Comparison of ENCODE assay signal across 8 cellular contexts in genomic region chr14:103121846-103122577, GRCh38. TPM values are rescaled to one million over a fixed set of nuclear protein-coding genes. Genes with fewer than 3 reads are reported as not detected.
A peak's percentile ranks its signal among the peaks of the same experiment; 100 is the strongest.
DNase-seq lines count a peak whose midpoint lies in the region; ATAC-seq and TF ChIP-seq lines count a peak whose summit lies in the region.

No MANE protein-coding gene starts in this region.

- H3K9me3 Mint-ChIP-seq in progenitor cell of endocrine pancreas (ENCODE audit: low read depth): no peaks in the 10 kb centered on the region

- TF ChIP-seq CTCF in progenitor cell of endocrine pancreas (IDR thresholded peaks at IDR 0.05; ENCODE audit: unreplicated experiment) (no peak), GM13976 (IDR thresholded peaks at IDR 0.05; ENCODE audit: borderline replicate concordance, control extremely low read depth, extremely low read depth, insufficient read depth, missing control alignments) (no peak)

- no peaks in the 10 kb centered on the region for H3K9me3 ChIP-seq in SK-N-MC (ENCODE audit: low read depth, low read length)

- in situ Hi-C loops in Caki2 (cut with HindIII; ENCODE audit: low pct_unique_long_range_greater_than_20kb, low sequenced_read_pairs) (no loop called here), GM13976 (cut with MboI; ENCODE audit: low sequenced_read_pairs, unreplicated experiment) (no loop called here)

- peak overlapping the region; percentile 92 for H3K27ac Mint-ChIP-seq in progenitor cell of endocrine pancreas

- H3K4me1 Mint-ChIP-seq in progenitor cell of endocrine pancreas (ENCODE audit: low read depth): peaks cover 4% of the 10 kb centered on the region

- H3K27me3 Mint-ChIP-seq in progenitor cell of endocrine pancreas: peaks cover 27% of the 10 kb centered on the region

- no peak overlapping the region for H3K27ac ChIP-seq in SK-N-MC

- H3K36me3 Mint-ChIP-seq in progenitor cell of endocrine pancreas (ENCODE audit: insufficient read depth): no peaks in the 10 kb centered on the region

- ATAC-seq in GM21360 (IDR thresholded peaks at IDR 0.05; ENCODE audit: unreplicated experiment) (no peak), HG02642 (IDR thresholded peaks at IDR 0.05; ENCODE audit: poor library complexity, unreplicated experiment) (no peak)

- DNase-seq in Caki2 (ENCODE audit: low read depth) (peak; percentile 96), NCI-H1092 (lab: John Stamatoyannopoulos, UW) (peak; percentile 84), SK-N-MC (ENCODE audit: low read depth, low spot score) (no peak), glomerular endothelial cell (ENCODE audit: extremely low read depth, low read depth, low spot score) (peak; percentile 60), progenitor cell of endocrine pancreas (ENCODE audit: low spot score, unreplicated experiment) (peak; percentile 44), GM13976 (ENCODE audit: low spot score) (no peak)

- peak overlapping the region; percentile 40 for H3K4me3 Mint-ChIP-seq in progenitor cell of endocrine pancreas (ENCODE audit: low read depth)

- H3K9ac ChIP-seq in SK-N-MC (ENCODE audit: insufficient read length): no peak overlapping the region

- H3K4me3 ChIP-seq in SK-N-MC: peak overlapping the region; percentile 22; the same call in 1 of the 2 replicates

- no peaks in the 10 kb centered on the region for H3K36me3 ChIP-seq in SK-N-MC (ENCODE audit: insufficient read depth, low read length)

RNA-seq across cellular contexts. Expression of gene TNFAIP2, which starts 1.2 kb away (rescaled TPM):
- total RNA-seq in Caki2 (2014; rRNA removed; shearing (Covaris generic); ENCODE audit: low replicate concordance): 124 and 157 TPM in 2 replicates
- total RNA-seq in glomerular endothelial cell: 59.6 and 136 TPM in 2 replicates
- total RNA-seq in progenitor cell of endocrine pancreas: 17.8 and 19.6 TPM in 2 replicates

RNA-seq across cellular contexts. Expression of gene EXOC3L4, which starts 27.5 kb away (rescaled TPM):
- 0.98 TPM in 1 of 2 replicates, not detected in the other for total RNA-seq in Caki2 (2014; rRNA removed; shearing (Covaris generic); ENCODE audit: low replicate concordance)
- not detected in 2 replicates for total RNA-seq in glomerular endothelial cell
- total RNA-seq in progenitor cell of endocrine pancreas: 28.4 and 30.8 TPM in 2 replicates

RNA-seq across cellular contexts. Expression of gene LBHD2, which starts 38.0 kb away (rescaled TPM):
- 7.5 TPM in 1 of 2 replicates, not detected in the other for total RNA-seq in Caki2 (2014; rRNA removed; shearing (Covaris generic); ENCODE audit: low replicate concordance)
- total RNA-seq in glomerular endothelial cell (not detected in 2 replicates), progenitor cell of endocrine pancreas (not detected in 2 replicates)

Comparison
In these comparisons a context has a peak if more than half of its experiments do, and no peak if none do; other contexts are left out.
1. DNase-seq: peak in Caki2 (single experiment), NCI-H1092 (single experiment), glomerular endothelial cell (single experiment) and progenitor cell of endocrine pancreas (single experiment); none in SK-N-MC (single experiment) and GM13976 (single experiment).
2. RNA of gene EXOC3L4, which starts 27.5 kb away (total RNA-seq): 28.4 to 30.8 TPM in progenitor cell of endocrine pancreas; 0.98 TPM in Caki2 and not detected in glomerular endothelial cell; every median in the first group is over 10 times any median in the second.